ENCODE assay signal across 15 cellular contexts in the genomic region with DNA sequence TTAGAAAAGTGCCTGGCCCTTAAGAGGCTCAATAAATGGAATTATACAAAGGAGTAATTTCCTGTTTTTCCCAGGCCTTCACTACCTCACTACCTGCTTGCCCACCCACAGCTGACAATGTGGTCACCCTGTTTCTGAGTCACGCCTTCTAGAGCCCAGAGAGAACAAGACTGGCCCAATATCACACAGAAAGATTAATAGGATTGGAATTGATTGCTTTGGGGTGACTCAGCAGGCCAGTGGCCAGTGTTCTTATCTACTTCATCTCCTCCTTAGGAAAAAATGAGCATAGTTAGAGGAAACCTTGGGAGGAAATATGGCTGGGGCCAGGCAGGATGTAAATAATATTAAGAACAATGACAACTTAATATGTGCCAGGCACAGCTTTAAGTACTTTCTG. TPM values are rescaled to one million over a fixed set of nuclear protein-coding genes. Genes with fewer than 3 reads are reported as not detected.
DNase-seq lines count a peak whose midpoint lies in the region; ATAC-seq and TF ChIP-seq lines count a peak whose summit lies in the region.
"Had no signal": no experiment of that assay in that cellular context is flagged by ENCODE, and none has a peak within 500 bp of the region (broad histone marks: within the 10 kb centered on the region; RNA-seq: fewer than 3 reads in every experiment).

No MANE protein-coding gene starts in this region.

- H3K27me3 ChIP-seq in AG04450 (ENCODE audit: control insufficient read depth, insufficient read depth, low read length): peaks cover 3% of the 10 kb centered on the region
- H3K27me3 ChIP-seq in adrenal gland: peaks cover 32% of the 10 kb centered on the region
- H3K27me3 ChIP-seq: ascending aorta had no signal

- CTCF ChIA-PET in AG04450 (lab: Charles Lee): no interaction called here

- 10 to 57% (median 41%) methylated on average over 1 of the region's 1 CpG for WGBS in adrenal gland, 4 donors

- H3K4me3 ChIP-seq in AG04450 (ENCODE audit: low read depth, low read length) (no peak overlapping the region), adrenal gland (no peak overlapping the region)
- H3K4me3 ChIP-seq: ascending aorta, BLaER1 had no signal

- intact Hi-C loops in adrenal gland (cut with DNase I): no loop called here

- H3K36me3 ChIP-seq in adrenal gland (replicated peaks in 1 of 2): no peaks in the 10 kb centered on the region
- H3K36me3 ChIP-seq: ascending aorta, BLaER1 had no signal

- TF ChIP-seq CTCF in AG04450 (IDR thresholded peaks at IDR 0.05; ENCODE audit: low read depth, low read length): no peak
- no peak for TF ChIP-seq CTCF in adrenal gland (IDR thresholded peaks at IDR 0.05)

- POLR2A ChIA-PET in AG04450 (lab: Yijun Ruan, JAX): no interaction called here

- H3K9me3 ChIP-seq in AG04450 (ENCODE audit: control insufficient read depth, insufficient read depth, low read length): no peaks in the 10 kb centered on the region
- H3K9me3 ChIP-seq in adrenal gland (replicated peaks in 1 of 3): no peaks in the 10 kb centered on the region
- H3K9me3 ChIP-seq: ascending aorta had no signal

- DNase-seq in AG04450 (ENCODE audit: low read depth, low spot score) (peak; percentile 4), HS-27A (ENCODE audit: low read depth) (peak; percentile 81), adrenal gland (peak; percentile 19 to 60 (median 51)), glomerular endothelial cell (ENCODE audit: extremely low read depth, low read depth, low spot score) (peak; percentile 78), NCI-H524 treated with DMSO at 0.1 percent for 48 hours (lab: John Stamatoyannopoulos, UW) (no peak), T-helper 1 cell (no peak)
- no peak for DNase-seq in stimulated activated CD8-positive, alpha-beta memory T cell treated with anti-CD3 and anti-CD28 coated beads, Interleukin-4, amount 100 ng/mL, for 48 hours
- DNase-seq: GF-D8; kidney; naive thymus-derived CD8-positive, alpha-beta T cell; NCI-H1930 had no signal

- no peak for TF ChIP-seq POLR2A in adrenal gland (IDR thresholded peaks at IDR 0.05)

- peaks cover 0 to 4% of the 10 kb centered on the region in 2 donors for H3K4me1 ChIP-seq in adrenal gland (replicated peaks in 1 of 2)
- H3K4me1 ChIP-seq: ascending aorta had no signal

- no peak overlapping the region for H3K27ac ChIP-seq in AG04450 (ENCODE audit: low read depth, low read length)
- no peak overlapping the region for H3K27ac ChIP-seq in adrenal gland
- H3K27ac ChIP-seq: ascending aorta, BLaER1 had no signal

- ATAC-seq in GM19395 (IDR thresholded peaks at IDR 0.05; ENCODE audit: unreplicated experiment): no peak
- ATAC-seq: naive thymus-derived CD8-positive, alpha-beta T cell had no signal

RNA-seq across cellular contexts. Expression of gene FGF16, which starts 4.5 kb away (rescaled TPM):
- not detected in 2 replicates for polyA plus RNA-seq in AG04450 (2011; rRNA removed)
- not detected in 2 replicates for polyA minus RNA-seq in AG04450 (2011; rRNA and poly(A)+ RNA removed)
- under 1 TPM in 2 of 8 donors, not detected in 6; 0.15 to 0.18 TPM for total RNA-seq in adrenal gland
- not detected for polyA plus RNA-seq in adrenal gland
- total RNA-seq in glomerular endothelial cell: 20.9 and 27.7 TPM in 2 replicates
- total RNA-seq: ascending aorta; epithelial cell of proximal tubule; naive thymus-derived CD8-positive, alpha-beta T cell had no signal
- polyA plus RNA-seq: naive thymus-derived CD8-positive, alpha-beta T cell had no signal

Comparison
In these comparisons a context has a peak if more than half of its experiments do, and no peak if none do; other contexts are left out.
1. DNase-seq: peak in AG04450 (single experiment), HS-27A (single experiment), adrenal gland (7 of 7) and glomerular endothelial cell (single experiment); none in NCI-H524 treated with DMSO at 0.1 percent for 48 hours (single experiment), T-helper 1 cell (0 of 5) and stimulated activated CD8-positive, alpha-beta memory T cell treated with anti-CD3 and anti-CD28 coated beads, Interleukin-4, amount 100 ng/mL, for 48 hours (single experiment).
2. RNA of gene FGF16, which starts 4.5 kb away (total RNA-seq): 20.9 to 27.7 TPM in glomerular endothelial cell; 0.15 to 0.18 TPM in adrenal gland; every median in the first group is over 10 times any median in the second.